ENCODE assay signal across 16 cellular contexts in the genomic region with DNA sequence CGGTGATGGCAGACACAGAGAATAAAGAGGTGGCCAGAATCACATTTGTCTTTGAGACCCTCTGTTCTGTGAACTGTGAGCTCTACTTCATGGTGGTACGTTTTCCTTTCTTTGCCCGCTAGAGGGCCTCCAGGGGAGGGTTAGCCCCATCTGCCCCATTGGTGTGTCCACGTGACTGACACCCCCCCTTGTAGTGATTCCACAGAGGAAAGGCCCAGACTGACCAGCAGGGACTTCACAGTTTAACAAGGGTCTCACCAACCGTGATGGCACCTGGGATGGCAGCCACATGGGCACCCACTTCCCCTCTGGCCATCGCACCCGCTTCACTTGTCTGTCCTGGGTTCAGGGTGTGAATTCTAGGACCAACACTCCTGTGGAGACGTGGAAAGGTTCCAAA. TPM values are rescaled to one million over a fixed set of nuclear protein-coding genes. Genes with fewer than 3 reads are reported as not detected.
DNase-seq lines count a peak whose midpoint lies in the region; ATAC-seq and TF ChIP-seq lines count a peak whose summit lies in the region.
"Had no signal": no experiment of that assay in that cellular context is flagged by ENCODE, and none has a peak within 500 bp of the region (broad histone marks: within the 10 kb centered on the region; RNA-seq: fewer than 3 reads in every experiment).

No MANE protein-coding gene starts in this region.

- no peak for ATAC-seq in GM19463 (IDR thresholded peaks at IDR 0.05; ENCODE audit: unreplicated experiment)
- no peak for ATAC-seq in HG02642 (IDR thresholded peaks at IDR 0.05; ENCODE audit: poor library complexity, unreplicated experiment)
- ATAC-seq: CD8-positive, alpha-beta T cell; naive thymus-derived CD8-positive, alpha-beta T cell; sciatic nerve had no signal

- peaks cover 0 to 16% (median 2%) of the 10 kb centered on the region in 3 donors for H3K4me1 ChIP-seq in esophagus squamous epithelium

- intact Hi-C loops in esophagus squamous epithelium (cut with DNase I), result no loop called here

- in situ Hi-C loops in brain microvascular endothelial cell (cut with HindIII; ENCODE audit: low pct_ligation_motif_present, low sequenced_read_pairs), result no loop called here

- H3K36me3 ChIP-seq in brain microvascular endothelial cell (replicated peaks), result no peaks in the 10 kb centered on the region
- no peaks in the 10 kb centered on the region for H3K36me3 ChIP-seq in esophagus squamous epithelium

- DNase-seq in GM12864 (ENCODE audit: low read depth) (no peak), HT-29 (ENCODE audit: low spot score) (peak; percentile 62), brain microvascular endothelial cell (no peak), mesenteric fat pad (ENCODE audit: low spot score) (peak; percentile 49), esophagus squamous epithelium (lab: John Stamatoyannopoulos, UW) (no peak)
- no peak for DNase-seq in activated effector memory CD4-positive, alpha-beta T cell treated with anti-CD3 and anti-CD28 coated beads, Interleukin-2, amount 50 U/mL, for 16 hours
- DNase-seq: activated T-cell treated with anti-CD3 and anti-CD28 coated beads, Interleukin-2, amount 50 U/mL, for 48 hours; anterior cingulate cortex; CD8-positive, alpha-beta T cell; glutamatergic neuron; naive thymus-derived CD8-positive, alpha-beta T cell; NCI-H446; T-helper 1 cell had no signal

- TF ChIP-seq CTCF in GM12864 (IDR thresholded peaks at IDR 0.05; ENCODE audit: low read depth, low read length, missing control alignments), result peak; percentile 62
- TF ChIP-seq CTCF in brain microvascular endothelial cell (IDR thresholded peaks at IDR 0.05; ENCODE audit: low read depth, low read length, missing control alignments), result peak; percentile 46
- peak in 1 of 6 experiments; percentile 7 for TF ChIP-seq CTCF in esophagus squamous epithelium (IDR thresholded peaks at IDR 0.05)

- H3K4me3 ChIP-seq in GM12864 (ENCODE audit: low read depth, low read length) (no peak overlapping the region), brain microvascular endothelial cell (ENCODE audit: low read depth, low read length) (no peak overlapping the region), esophagus squamous epithelium (no peak overlapping the region)

- no peak for TF ChIP-seq POLR2A in esophagus squamous epithelium (IDR thresholded peaks at IDR 0.05)

- H3K9me3 ChIP-seq in esophagus squamous epithelium, result no peaks in the 10 kb centered on the region

- H3K27me3 ChIP-seq in brain microvascular endothelial cell (replicated peaks) (no peaks in the 10 kb centered on the region), esophagus squamous epithelium (no peaks in the 10 kb centered on the region)

- WGBS in esophagus squamous epithelium, 2 donors, result 87 to 94% methylated on average over 3 to 7 of the region's 8 CpGs

- no peak overlapping the region for H3K27ac ChIP-seq in brain microvascular endothelial cell
- no peak overlapping the region for H3K27ac ChIP-seq in esophagus squamous epithelium

RNA-seq across cellular contexts. Expression of gene SARS1, which starts 22.3 kb away (rescaled TPM):
- total RNA-seq in HT-29 (2014; rRNA removed; shearing (Covaris generic)), result 109 and 125 TPM in 2 replicates
- total RNA-seq in mesenteric fat pad (119 TPM), esophagus squamous epithelium (100 to 1,000 TPM in 3 of 4 donors, 10 to 100 TPM in 1; 85.8 to 150 (median 134) TPM)

RNA-seq across cellular contexts. Expression of gene CELSR2, which starts 58.0 kb away (rescaled TPM):
- total RNA-seq in HT-29 (2014; rRNA removed; shearing (Covaris generic)), result 1.1 and 1.4 TPM in 2 replicates
- total RNA-seq in mesenteric fat pad (1.5 TPM), esophagus squamous epithelium (10 to 100 TPM; 23.4 to 57.2 (median 39.9) TPM)

Comparison
In these comparisons a context has a peak if more than half of its experiments do, and no peak if none do; other contexts are left out.
1. DNase-seq: peak in HT-29 (single experiment) and mesenteric fat pad (single experiment); none in GM12864 (single experiment), brain microvascular endothelial cell (single experiment), esophagus squamous epithelium (single experiment) and activated effector memory CD4-positive, alpha-beta T cell treated with anti-CD3 and anti-CD28 coated beads, Interleukin-2, amount 50 U/mL, for 16 hours (single experiment).